1 cellular context compared by ENCODE assay signal in the genomic region with DNA sequence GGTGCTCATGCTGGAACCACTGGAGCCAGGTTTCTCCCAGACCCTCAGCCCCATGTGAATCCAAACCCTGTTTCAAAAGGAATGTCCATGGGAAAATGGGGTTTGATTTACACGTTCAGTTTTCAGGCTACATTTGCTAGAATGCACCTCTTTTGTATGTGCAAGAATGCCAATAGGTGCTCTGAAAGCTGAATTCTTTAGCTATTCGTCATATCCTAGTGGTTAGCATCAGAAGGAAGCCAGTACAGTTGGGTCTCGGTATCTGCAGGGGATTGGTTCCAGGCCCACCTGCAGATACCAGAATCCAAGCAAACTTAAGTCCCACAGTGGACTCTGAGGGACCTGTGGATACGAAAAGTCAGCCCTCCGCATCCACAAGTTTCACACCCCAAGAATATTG.
TF ChIP-seq lines count a peak whose summit lies in the region.

No MANE protein-coding gene starts in this region.

TF ChIP-seq in H1, 55 proteins besides CTCF, POLR2A, EP300 and RAD21:
- TF ChIP-seq PHF8 (conservative IDR thresholded peaks at IDR 0.05; ENCODE audit: low read depth, low read length) (no peak), TAF7 (optimal IDR thresholded peaks at IDR 0.05; ENCODE audit: borderline replicate concordance, low read depth, low read length) (no peak), ZNF274 (IDR thresholded peaks at IDR 0.05; ENCODE audit: borderline replicate concordance, extremely low read depth, low read length) (no peak), SP1 (IDR thresholded peaks at IDR 0.05; ENCODE audit: low read depth, low read length) (no peak), SP2 (IDR thresholded peaks at IDR 0.05; ENCODE audit: low read length) (no peak), CHD2 (IDR thresholded peaks at IDR 0.05; ENCODE audit: low read length) (no peak), ASH2L (IDR thresholded peaks at IDR 0.05; ENCODE audit: low read length) (no peak), BRCA1 (IDR thresholded peaks at IDR 0.05; ENCODE audit: low read depth, low read length) (no peak), HDAC2 (IDR thresholded peaks at IDR 0.05; ENCODE audit: borderline replicate concordance in 1 of 2, low read depth in 2 of 2, low read length in 2 of 2) (no peak), NANOG (IDR thresholded peaks at IDR 0.05; ENCODE audit: insufficient read depth, low read depth, low read length, poor library complexity, severe bottlenecking) (no peak), GABPA (IDR thresholded peaks at IDR 0.05; ENCODE audit: borderline replicate concordance, insufficient read depth, low read length) (no peak), SIRT6 (IDR thresholded peaks at IDR 0.05; ENCODE audit: low read length) (no peak)
- TF ChIP-seq, protein P1, sequence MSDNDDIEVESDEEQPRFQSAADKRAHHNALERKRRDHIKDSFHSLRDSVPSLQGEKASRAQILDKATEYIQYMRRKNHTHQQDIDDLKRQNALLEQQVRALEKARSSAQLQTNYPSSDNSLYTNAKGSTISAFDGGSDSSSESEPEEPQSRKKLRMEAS (IDR thresholded peaks at IDR 0.05): no peak
- TF ChIP-seq, protein P2, sequence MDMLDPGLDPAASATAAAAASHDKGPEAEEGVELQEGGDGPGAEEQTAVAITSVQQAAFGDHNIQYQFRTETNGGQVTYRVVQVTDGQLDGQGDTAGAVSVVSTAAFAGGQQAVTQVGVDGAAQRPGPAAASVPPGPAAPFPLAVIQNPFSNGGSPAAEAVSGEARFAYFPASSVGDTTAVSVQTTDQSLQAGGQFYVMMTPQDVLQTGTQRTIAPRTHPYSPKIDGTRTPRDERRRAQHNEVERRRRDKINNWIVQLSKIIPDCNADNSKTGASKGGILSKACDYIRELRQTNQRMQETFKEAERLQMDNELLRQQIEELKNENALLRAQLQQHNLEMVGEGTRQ (IDR thresholded peaks at IDR 0.05; ENCODE audit: low read length): no peak
